Comparison of ENCODE assay signal across 28 cellular contexts in the genomic region with DNA sequence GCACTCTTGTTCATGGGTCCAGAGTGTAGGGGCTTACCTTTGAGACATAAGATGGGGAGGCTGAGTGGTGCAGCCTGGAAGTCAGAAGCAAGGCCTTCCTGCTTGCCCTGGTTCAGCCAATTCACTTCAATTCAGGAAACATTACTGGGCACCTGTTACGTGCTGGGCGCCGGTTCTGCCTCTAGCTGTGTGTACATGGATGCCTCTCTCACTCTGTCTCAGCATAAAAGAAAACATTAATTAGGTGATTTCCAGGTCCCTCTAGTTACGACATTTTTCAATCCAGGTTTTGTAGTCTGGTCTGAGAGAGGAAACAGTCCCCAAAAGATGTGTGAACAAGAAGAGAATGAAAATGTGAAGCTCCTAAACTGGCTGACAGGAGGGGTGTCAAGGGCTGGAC. TPM values are rescaled to one million over a fixed set of nuclear protein-coding genes. Genes with fewer than 3 reads are reported as not detected.
"Had no signal": no experiment of that assay in that cellular context is flagged by ENCODE, and none has a peak within 500 bp of the region (broad histone marks: within the 10 kb centered on the region; RNA-seq: fewer than 3 reads in every experiment).

No MANE protein-coding gene starts in this region.

- H3K4me1 ChIP-seq: colonic mucosa had no signal

- H3K36me3 ChIP-seq: colonic mucosa, MG63 had no signal

- H3K4me3 ChIP-seq: colonic mucosa, MG63, PC-9 had no signal

- DNase-seq: activated CD4-positive, alpha-beta T cell treated with anti-CD3 and anti-CD28 coated beads for 48 hours; activated CD4-positive, alpha-beta T cell treated with anti-CD3 and anti-CD28 coated beads, Interleukin-2, amount 50 U/mL, for 4 hours; activated CD4-positive, CD25-positive, alpha-beta regulatory T cell treated with anti-CD3 and anti-CD28 coated beads, Interleukin-2, amount 50 U/mL, for 72 hours; activated CD8-positive, alpha-beta memory T cell treated with anti-CD3 and anti-CD28 coated beads, Interleukin-2, amount 10 ng/mL, durations not matched to agents 7 days and 5 days; activated effector memory CD4-positive, alpha-beta T cell treated with anti-CD3 and anti-CD28 coated beads, Interleukin-2, amount 50 U/mL, for 16 hours; activated naive CD4-positive, alpha-beta T cell treated with Interleukin-2 at 50 U/mL for 16 hours; activated naive CD8-positive, alpha-beta T cell treated with anti-CD3 and anti-CD28 coated beads, Interleukin-2, amount 50 U/mL, for 24 hours; activated T-cell treated with anti-CD3 and anti-CD28 coated beads, Interleukin-2, amount 50 U/mL, for 24 hours; amygdala; colonic mucosa; MG63; MV-4-11; NCI-H1092 treated with DMSO at 0.1 percent for 48 hours; NCI-H1436; NCI-H187; NCI-H2081; NCI-H510A treated with DMSO at 0.1 percent for 48 hours; NCI-H69; PC-9; SIG-M5; T-helper 17 cell; T-helper 9 cell had no signal

- H3K36me3 Mint-ChIP-seq: activated CD8-positive, alpha-beta memory T cell treated with anti-CD3 and anti-CD28 coated beads, Interleukin-2, amount 10 ng/mL, durations not matched to agents 7 days and 5 days; activated naive CD4-positive, alpha-beta T cell treated with anti-CD3 and anti-CD28 coated beads, Interleukin-2, amount 50 U/mL, for 72 hours; brain had no signal

- ATAC-seq: activated CD8-positive, alpha-beta memory T cell treated with anti-CD3 and anti-CD28 coated beads, Interleukin-2, amount 10 ng/mL, durations not matched to agents 7 days and 5 days; activated naive CD4-positive, alpha-beta T cell treated with anti-CD3 and anti-CD28 coated beads, Interleukin-2, amount 50 U/mL, for 72 hours; activated naive CD8-positive, alpha-beta T cell treated with anti-CD3 and anti-CD28 coated beads, Interleukin-2, amount 50 U/mL, for 24 hours; T-helper 17 cell; WTC11 had no signal

- H3K27me3 ChIP-seq: colonic mucosa, MG63 had no signal

- H3K27ac ChIP-seq: colonic mucosa, PC-9 had no signal

- H3K4me1 Mint-ChIP-seq: activated naive CD8-positive, alpha-beta T cell treated with anti-CD3 and anti-CD28 coated beads, Interleukin-2, amount 50 U/mL, for 24 hours; T-helper 17 cell had no signal

- H3K9me3 ChIP-seq: colonic mucosa, MG63 had no signal

- H3K9me3 Mint-ChIP-seq: activated naive CD4-positive, alpha-beta T cell treated with anti-CD3 and anti-CD28 coated beads, Interleukin-2, amount 50 U/mL, for 72 hours; activated naive CD8-positive, alpha-beta T cell treated with anti-CD3 and anti-CD28 coated beads, Interleukin-2, amount 50 U/mL, for 24 hours; activated T-cell treated with anti-CD3 and anti-CD28 coated beads, Interleukin-2, amount 50 U/mL, for 24 hours; activated T-helper 1 cell treated with anti-CD3 and anti-CD28 coated beads, Interleukin-12 subunit alpha, Interleukin-12 subunit beta, Interleukin-2, Interleukin-4 antibody, amounts not matched to agents 30 ng/mL and 10 ng/mL and 1 ng/mL, durations not matched to agents 14 hours and 24 hours and 36 hours; brain; WTC11 had no signal

- H3K4me2 ChIP-seq: PC-9 had no signal

- H3K4me3 Mint-ChIP-seq: activated CD8-positive, alpha-beta memory T cell treated with anti-CD3 and anti-CD28 coated beads, Interleukin-2, amount 10 ng/mL, durations not matched to agents 7 days and 5 days; activated naive CD8-positive, alpha-beta T cell treated with anti-CD3 and anti-CD28 coated beads, Interleukin-2, amount 50 U/mL, for 24 hours; activated T-cell treated with anti-CD3 and anti-CD28 coated beads, Interleukin-2, amount 50 U/mL, for 24 hours; activated T-helper 1 cell treated with anti-CD3 and anti-CD28 coated beads, Interleukin-12 subunit alpha, Interleukin-12 subunit beta, Interleukin-2, Interleukin-4 antibody, amounts not matched to agents 30 ng/mL and 10 ng/mL and 1 ng/mL, durations not matched to agents 14 hours and 24 hours and 36 hours; brain; T-helper 17 cell; WTC11 had no signal

- H2AFZ ChIP-seq: PC-9 had no signal

- H3K27ac Mint-ChIP-seq: activated CD8-positive, alpha-beta memory T cell treated with anti-CD3 and anti-CD28 coated beads, Interleukin-2, amount 10 ng/mL, durations not matched to agents 7 days and 5 days; activated naive CD8-positive, alpha-beta T cell treated with anti-CD3 and anti-CD28 coated beads, Interleukin-2, amount 50 U/mL, for 24 hours; activated T-cell treated with anti-CD3 and anti-CD28 coated beads, Interleukin-2, amount 50 U/mL, for 24 hours; activated T-helper 1 cell treated with anti-CD3 and anti-CD28 coated beads, Interleukin-12 subunit alpha, Interleukin-12 subunit beta, Interleukin-2, Interleukin-4 antibody, amounts not matched to agents 30 ng/mL and 10 ng/mL and 1 ng/mL, durations not matched to agents 14 hours and 24 hours and 36 hours; T-helper 17 cell; WTC11 had no signal

RNA-seq across cellular contexts. Expression of a gene that starts 1.2 kb away (rescaled TPM):
- total RNA-seq: activated CD8-positive, alpha-beta memory T cell treated with anti-CD3 and anti-CD28 coated beads, Interleukin-2, amount 10 ng/mL, durations not matched to agents 7 days and 5 days; activated naive CD4-positive, alpha-beta T cell treated with anti-CD3 and anti-CD28 coated beads, Interleukin-2, amount 50 U/mL, for 72 hours; activated T-helper 1 cell treated with anti-CD3 and anti-CD28 coated beads, Interleukin-12 subunit alpha, Interleukin-12 subunit beta, Interleukin-2, Interleukin-4 antibody, amounts not matched to agents 30 ng/mL and 10 ng/mL and 1 ng/mL, durations not matched to agents 14 hours and 24 hours and 36 hours; astrocyte; cardiac septum; colonic mucosa; PC-9; T-helper 17 cell had no signal
